ENCODE assay signal across 1 cellular context in genomic region chr1:113975211-113975895, GRCh38.
TF ChIP-seq lines count a peak whose summit lies in the region.

No MANE protein-coding gene starts in this region.

TF ChIP-seq in HepG2, 621 proteins besides CTCF, POLR2A, EP300 and RAD21:
- no peak for TF ChIP-seq ZNF550 (CRISPR knock-in tag; IDR thresholded peaks at IDR 0.05; ENCODE audit: borderline replicate concordance)
- no peak for TF ChIP-seq HNF4G (IDR thresholded peaks at IDR 0.05; ENCODE audit: borderline replicate concordance, low read depth, low read length)
- no peak for TF ChIP-seq HNF4G (CRISPR knock-in tag; IDR thresholded peaks at IDR 0.05; ENCODE audit: borderline replicate concordance, low read depth)
- TF ChIP-seq ZBTB37 (CRISPR knock-in tag; IDR thresholded peaks at IDR 0.05) = no peak
- no peak for TF ChIP-seq ZMAT5 (CRISPR knock-in tag; IDR thresholded peaks at IDR 0.05; ENCODE audit: borderline replicate concordance, low read depth)
- no peak for TF ChIP-seq ZNF605 (CRISPR knock-in tag; IDR thresholded peaks at IDR 0.05)
- TF ChIP-seq JARID2 (CRISPR knock-in tag; IDR thresholded peaks at IDR 0.05; ENCODE audit: insufficient replicate concordance) = no peak
- TF ChIP-seq ZNF124 (CRISPR knock-in tag; IDR thresholded peaks at IDR 0.05) = no peak
- no peak for TF ChIP-seq MBNL3 (CRISPR knock-in tag; conservative IDR thresholded peaks at IDR 0.05)
